ENCODE assay signal across 14 cellular contexts in the genomic region with DNA sequence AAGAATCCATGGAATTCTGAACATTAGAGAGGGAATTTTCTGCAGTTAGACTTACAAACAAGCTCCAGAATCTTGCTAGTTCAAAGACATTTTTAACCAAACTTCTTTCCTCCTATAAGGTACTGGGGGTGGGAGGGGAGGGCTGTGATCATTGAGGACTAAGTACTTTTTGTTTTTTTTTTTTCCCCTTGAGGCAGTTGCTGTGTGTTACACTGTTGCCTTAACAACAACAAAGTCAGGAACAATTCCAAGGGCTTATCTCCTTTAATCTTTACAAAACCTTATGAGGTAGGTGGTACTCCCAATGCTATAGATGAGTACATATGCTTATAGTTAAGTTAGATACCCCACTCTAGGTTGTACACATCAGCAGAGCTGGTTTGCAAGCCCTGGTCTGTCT.
DNase-seq lines count a peak whose midpoint lies in the region; ATAC-seq and TF ChIP-seq lines count a peak whose summit lies in the region.
"Had no signal": no experiment of that assay in that cellular context is flagged by ENCODE, and none has a peak within 500 bp of the region (broad histone marks: within the 10 kb centered on the region; RNA-seq: fewer than 3 reads in every experiment).

No MANE protein-coding gene starts in this region.

- POLR2A ChIA-PET in HCT116 (lab: Charles Lee), result no interaction called here

- H3K9me2 ChIP-seq in HCT116 (ENCODE audit: insufficient read depth), result no peaks in the 10 kb centered on the region

- H3K27ac ChIP-seq in HCT116 (ENCODE audit: low read depth, low read length), result no peak overlapping the region

- intact Hi-C loops in HCT116 (cut with micrococcal nuclease) (no loop called here), mucosa of descending colon (cut with DNase I, micrococcal nuclease) (no loop called here)

- peak overlapping the region; percentile 66 for H3K4me2 ChIP-seq in HCT116 (ENCODE audit: low read length)
- H3K4me2 ChIP-seq in skeletal muscle satellite cell (ENCODE audit: low read length), result peak overlapping the region; percentile 64

- H3K4me1 ChIP-seq in HCT116 (ENCODE audit: control insufficient read depth in 1 of 2, insufficient read depth in 2 of 2, low read length in 2 of 2) (peaks cover 14 to 17% of the 10 kb centered on the region in 2 experiments), skeletal muscle satellite cell (ENCODE audit: control insufficient read depth, insufficient read depth, low read length) (peaks cover 32% of the 10 kb centered on the region), mucosa of descending colon (ENCODE audit: low read depth) (no peaks in the 10 kb centered on the region)
- H3K4me1 ChIP-seq: BE2C had no signal

- H3K27me3 ChIP-seq in HCT116 (ENCODE audit: insufficient read depth, low read length) (no peaks in the 10 kb centered on the region), skeletal muscle satellite cell (ENCODE audit: control insufficient read depth, insufficient read depth, low read length) (no peaks in the 10 kb centered on the region)
- H3K27me3 ChIP-seq: BE2C had no signal

- no peak overlapping the region for H2AFZ ChIP-seq in HCT116 (ENCODE audit: low read depth, low read length, poor library complexity, severe bottlenecking)

- TF ChIP-seq CTCF in HCT116 (IDR thresholded peaks at IDR 0.05 in 2 of 3, conservative IDR thresholded peaks at IDR 0.05 in 1 of 3; ENCODE audit: borderline replicate concordance in 1 of 3, insufficient read depth in 1 of 3, low read depth in 2 of 3, low read length in 2 of 3) (no peak), mucosa of descending colon (IDR thresholded peaks at IDR 0.05) (no peak)

- no TSS peak for BruUV-seq in HCT116 (replicated peaks; lab: Mats Ljungman, UMichigan)

- CTCF ChIA-PET in HCT116 (lab: Charles Lee), result no interaction called here

- H3K36me3 ChIP-seq in HCT116 (ENCODE audit: control insufficient read depth in 1 of 2, insufficient read depth in 2 of 2, low read length in 2 of 2) (no peaks in the 10 kb centered on the region), skeletal muscle satellite cell (ENCODE audit: insufficient read depth, low read length) (no peaks in the 10 kb centered on the region), mucosa of descending colon (ENCODE audit: low read depth) (no peaks in the 10 kb centered on the region)
- H3K36me3 ChIP-seq: BE2C had no signal

- RAD21 ChIA-PET in HCT116 (lab: Charles Lee; ENCODE audit: low non-redundant PET in 1 of 2, low total read pairs in 2 of 2, uncharacterized antibody in 2 of 2, unreplicated experiment in 2 of 2), result no interaction called here

- no peaks in the 10 kb centered on the region for H3K9me3 ChIP-seq in HCT116 (ENCODE audit: control insufficient read depth in 1 of 2, insufficient read depth in 1 of 2, low read depth in 1 of 2, low read length in 2 of 2)
- no peaks in the 10 kb centered on the region for H3K9me3 ChIP-seq in skeletal muscle satellite cell (replicated peaks; ENCODE audit: low read length)
- H3K9me3 ChIP-seq in mucosa of descending colon, result no peaks in the 10 kb centered on the region
- H3K9me3 ChIP-seq: BE2C had no signal

- 0 out of 4 replicates have a peak overlapping the region, but pooled peaks of 1 of the 2 experiments have one; percentile 26 for H3K4me3 ChIP-seq in HCT116 (replicated peaks in 1 of 2; ENCODE audit: low read depth in 1 of 2, low read length in 2 of 2)
- H3K4me3 ChIP-seq in skeletal muscle satellite cell (ENCODE audit: low read length), result no peak overlapping the region
- H3K4me3 ChIP-seq in mucosa of descending colon, result no peak overlapping the region

- DNase-seq in HCT116 (ENCODE audit: low read depth, low spot score) (no peak), RPMI7951 (ENCODE audit: low read depth) (peak; percentile 46), fibroblast of the conjunctiva (ENCODE audit: low read depth) (peak; percentile 6), mucosa of descending colon (no peak)
- DNase-seq in activated CD8-positive, alpha-beta memory T cell treated with anti-CD3 and anti-CD28 coated beads, Interleukin-2, amount 50 U/mL, for 48 hours, result no peak
- DNase-seq: activated CD4-positive, alpha-beta T cell treated with anti-CD3 and anti-CD28 coated beads, Interleukin-2, amount 50 U/mL, for 1 hour; activated T-cell treated with anti-CD3 and anti-CD28 coated beads, Interleukin-2, amount 50 U/mL, for 24 hours; BE2C; glutamatergic neuron; KBM-7; stimulated activated naive CD8-positive, alpha-beta T cell treated with anti-CD3 and anti-CD28 coated beads, Interleukin-15, amount 100 ng/mL, for 72 hours; T1000 had no signal

- H3K9ac ChIP-seq in HCT116 (ENCODE audit: low read length) (no peak overlapping the region), skeletal muscle satellite cell (ENCODE audit: low read depth, low read length) (peak overlapping the region; percentile 46)

- no peak for TF ChIP-seq RAD21 in HCT116 (IDR thresholded peaks at IDR 0.05; ENCODE audit: low read depth)

- peak; percentile 30; the same call in 1 of the 2 replicates for ATAC-seq in HCT116
- ATAC-seq in GM21737 (IDR thresholded peaks at IDR 0.05; ENCODE audit: unreplicated experiment), result no peak
- no peak for ATAC-seq in mucosa of descending colon
- ATAC-seq: stimulated activated naive CD8-positive, alpha-beta T cell treated with anti-CD3 and anti-CD28 coated beads, Interleukin-15, amount 100 ng/mL, for 72 hours had no signal

- no peaks in the 10 kb centered on the region for H3K79me2 ChIP-seq in HCT116 (ENCODE audit: insufficient read depth, low read length)

- H4K20me1 ChIP-seq in HCT116 (ENCODE audit: insufficient read depth), result no peaks in the 10 kb centered on the region

- TF ChIP-seq POLR2A in HCT116 (IDR thresholded peaks at IDR 0.05; ENCODE audit: borderline replicate concordance, extremely low read depth, insufficient read depth, insufficient read length), result no peak

TF ChIP-seq in HCT116, 20 proteins besides CTCF, POLR2A, EP300 and RAD21:
- no peak for TF ChIP-seq CEBPB (IDR thresholded peaks at IDR 0.05; ENCODE audit: low read depth)
- TF ChIP-seq SRF (IDR thresholded peaks at IDR 0.05; ENCODE audit: low read depth), result no peak
- TF ChIP-seq EGR1 (IDR thresholded peaks at IDR 0.05; ENCODE audit: low read depth), result no peak
- TF ChIP-seq FOSL1 (IDR thresholded peaks at IDR 0.05; ENCODE audit: low read depth), result no peak
- no peak for TF ChIP-seq SP1 (IDR thresholded peaks at IDR 0.05; ENCODE audit: low read depth)
- TF ChIP-seq POLR2AphosphoS5 (IDR thresholded peaks at IDR 0.05; ENCODE audit: low read depth, low read length), result no peak
- TF ChIP-seq ZFX (IDR thresholded peaks at IDR 0.05), result no peak
- TF ChIP-seq, protein P1, sequence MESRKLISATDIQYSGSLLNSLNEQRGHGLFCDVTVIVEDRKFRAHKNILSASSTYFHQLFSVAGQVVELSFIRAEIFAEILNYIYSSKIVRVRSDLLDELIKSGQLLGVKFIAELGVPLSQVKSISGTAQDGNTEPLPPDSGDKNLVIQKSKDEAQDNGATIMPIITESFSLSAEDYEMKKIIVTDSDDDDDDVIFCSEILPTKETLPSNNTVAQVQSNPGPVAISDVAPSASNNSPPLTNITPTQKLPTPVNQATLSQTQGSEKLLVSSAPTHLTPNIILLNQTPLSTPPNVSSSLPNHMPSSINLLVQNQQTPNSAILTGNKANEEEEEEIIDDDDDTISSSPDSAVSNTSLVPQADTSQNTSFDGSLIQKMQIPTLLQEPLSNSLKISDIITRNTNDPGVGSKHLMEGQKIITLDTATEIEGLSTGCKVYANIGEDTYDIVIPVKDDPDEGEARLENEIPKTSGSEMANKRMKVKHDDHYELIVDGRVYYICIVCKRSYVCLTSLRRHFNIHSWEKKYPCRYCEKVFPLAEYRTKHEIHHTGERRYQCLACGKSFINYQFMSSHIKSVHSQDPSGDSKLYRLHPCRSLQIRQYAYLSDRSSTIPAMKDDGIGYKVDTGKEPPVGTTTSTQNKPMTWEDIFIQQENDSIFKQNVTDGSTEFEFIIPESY (IDR thresholded peaks at IDR 0.05; ENCODE audit: extremely low read depth, insufficient replicate concordance, low read length), result no peak
- no peak for TF ChIP-seq CBX3 (IDR thresholded peaks at IDR 0.05; ENCODE audit: low read depth)
- no peak for TF ChIP-seq SIN3A (IDR thresholded peaks at IDR 0.05; ENCODE audit: low read depth)
- TF ChIP-seq, protein P2, sequence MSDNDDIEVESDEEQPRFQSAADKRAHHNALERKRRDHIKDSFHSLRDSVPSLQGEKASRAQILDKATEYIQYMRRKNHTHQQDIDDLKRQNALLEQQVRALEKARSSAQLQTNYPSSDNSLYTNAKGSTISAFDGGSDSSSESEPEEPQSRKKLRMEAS (IDR thresholded peaks at IDR 0.05), result no peak
- TF ChIP-seq, protein P3, sequence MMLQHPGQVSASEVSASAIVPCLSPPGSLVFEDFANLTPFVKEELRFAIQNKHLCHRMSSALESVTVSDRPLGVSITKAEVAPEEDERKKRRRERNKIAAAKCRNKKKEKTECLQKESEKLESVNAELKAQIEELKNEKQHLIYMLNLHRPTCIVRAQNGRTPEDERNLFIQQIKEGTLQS (IDR thresholded peaks at IDR 0.05), result no peak

Comparison
In these comparisons a context has a peak if more than half of its experiments do, and no peak if none do; other contexts are left out.
1. DNase-seq: peak in RPMI7951 (single experiment) and fibroblast of the conjunctiva (single experiment); none in HCT116 (single experiment), activated CD8-positive, alpha-beta memory T cell treated with anti-CD3 and anti-CD28 coated beads, Interleukin-2, amount 50 U/mL, for 48 hours (single experiment) and mucosa of descending colon (0 of 3).